16 cellular contexts compared by ENCODE assay signal in the genomic region with DNA sequence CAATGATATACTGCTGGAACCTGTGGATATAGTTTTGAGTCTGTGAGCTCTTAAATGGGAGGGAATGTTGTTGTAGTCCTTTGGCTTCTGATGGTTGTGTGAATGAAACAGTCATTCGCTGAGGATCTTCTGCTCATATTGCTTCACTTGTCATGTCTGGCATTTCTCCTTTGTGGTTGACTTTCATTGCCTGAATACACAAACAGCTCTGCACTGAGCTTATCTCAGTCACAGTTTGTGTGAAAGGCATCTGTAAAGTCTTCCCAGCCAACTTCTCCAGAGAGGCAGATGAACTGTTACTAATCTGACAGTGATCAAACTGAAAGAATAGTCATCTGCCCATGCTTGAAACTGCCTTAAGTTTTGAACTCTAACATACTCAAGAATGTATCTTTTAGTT. TPM values are rescaled to one million over a fixed set of nuclear protein-coding genes. Genes with fewer than 3 reads are reported as not detected.
DNase-seq lines count a peak whose midpoint lies in the region; ATAC-seq and TF ChIP-seq lines count a peak whose summit lies in the region.
"Had no signal": no experiment of that assay in that cellular context is flagged by ENCODE, and none has a peak within 500 bp of the region (broad histone marks: within the 10 kb centered on the region; RNA-seq: fewer than 3 reads in every experiment).

No MANE protein-coding gene starts in this region.

- H3K4me3 ChIP-seq in fibroblast of lung (replicated peaks in 1 of 4; ENCODE audit: control extremely low read depth in 1 of 4, insufficient read depth in 1 of 4, low read depth in 3 of 4, low read length in 4 of 4) (no peak overlapping the region), smooth muscle cell (no peak overlapping the region)
- H3K4me3 ChIP-seq: ovary, skin epidermis, tibial nerve had no signal

- H3F3A ChIP-seq in smooth muscle cell (ENCODE audit: low read depth): peaks cover 6% of the 10 kb centered on the region

- H3K4me2 ChIP-seq in fibroblast of lung (ENCODE audit: extremely low read depth, insufficient read depth, low read length): no peak overlapping the region
- peak overlapping the region; percentile 40 for H3K4me2 ChIP-seq in smooth muscle cell

- no peak overlapping the region for H2AFZ ChIP-seq in fibroblast of lung (ENCODE audit: low read length)
- H2AFZ ChIP-seq in smooth muscle cell (ENCODE audit: low read depth): no peak overlapping the region

- H3K27ac ChIP-seq in fibroblast of lung (ENCODE audit: insufficient read depth, low read length): no peak overlapping the region
- H3K27ac ChIP-seq in smooth muscle cell (ENCODE audit: low read depth): peak overlapping the region; percentile 42
- H3K27ac ChIP-seq: ovary, skin epidermis, tibial nerve had no signal

- H3K4me1 ChIP-seq in fibroblast of lung (ENCODE audit: control insufficient read depth, extremely low read depth, insufficient read depth, low read length) (no peaks in the 10 kb centered on the region), smooth muscle cell (ENCODE audit: low read depth) (peaks cover 4% of the 10 kb centered on the region)
- H3K4me1 ChIP-seq: tibial nerve had no signal

- H3K27me3 Mint-ChIP-seq in HFFc6 (ENCODE audit: insufficient read depth): peaks cover 6% of the 10 kb centered on the region; the same call in 1 of the 2 replicates
- H3K27me3 Mint-ChIP-seq in effector memory CD8-positive, alpha-beta T cell: no peaks in the 10 kb centered on the region

- H3K27me3 ChIP-seq in fibroblast of lung (ENCODE audit: control insufficient read depth, insufficient read depth, low read length) (no peaks in the 10 kb centered on the region), smooth muscle cell (ENCODE audit: low read depth) (no peaks in the 10 kb centered on the region)
- H3K27me3 ChIP-seq: ovary, tibial nerve had no signal

- H3K36me3 Mint-ChIP-seq in HFFc6 (ENCODE audit: low read depth): no peaks in the 10 kb centered on the region
- no peaks in the 10 kb centered on the region for H3K36me3 Mint-ChIP-seq in effector memory CD8-positive, alpha-beta T cell (ENCODE audit: insufficient read depth)

- DNase-seq in HFFc6: peak; percentile 63
- peak; percentile 28 to 90 for DNase-seq in fibroblast of lung (ENCODE audit: low read depth in 2 of 2)
- no peak for DNase-seq in smooth muscle cell (lab: John Stamatoyannopoulos, UW; ENCODE audit: unreplicated experiment)
- no peak for DNase-seq in NCI-H1048 (lab: John Stamatoyannopoulos, UW)
- DNase-seq in H4 (ENCODE audit: low spot score): no peak
- DNase-seq in effector memory CD8-positive, alpha-beta T cell: no peak
- DNase-seq: activated effector memory CD4-positive, alpha-beta T cell treated with Interleukin-2 at 50 U/mL for 16 hours; amygdala; DMS53; KG1; NCI-H1436; ovary had no signal

- H3K36me3 ChIP-seq in fibroblast of lung (ENCODE audit: control insufficient read depth, insufficient read depth, low read length): no peaks in the 10 kb centered on the region
- no peaks in the 10 kb centered on the region for H3K36me3 ChIP-seq in smooth muscle cell (ENCODE audit: low read depth)
- H3K36me3 ChIP-seq: ovary, tibial nerve had no signal

- TF ChIP-seq CTCF in HFFc6 (IDR thresholded peaks at IDR 0.05) (no peak), fibroblast of lung (conservative IDR thresholded peaks at IDR 0.05 in 1 of 2, IDR thresholded peaks at IDR 0.05 in 1 of 2; ENCODE audit: low read depth in 1 of 2, low read length in 2 of 2) (no peak), smooth muscle cell (IDR thresholded peaks at IDR 0.05; ENCODE audit: borderline replicate concordance, insufficient read depth, poor library complexity, severe bottlenecking) (no peak)

- H3K79me2 ChIP-seq in fibroblast of lung (ENCODE audit: control insufficient read depth, insufficient read depth, low read length): no peaks in the 10 kb centered on the region
- no peaks in the 10 kb centered on the region for H3K79me2 ChIP-seq in smooth muscle cell (ENCODE audit: low read depth)

- H3K4me1 Mint-ChIP-seq in HFFc6 (ENCODE audit: low read depth): peaks cover 23% of the 10 kb centered on the region
- no peaks in the 10 kb centered on the region for H3K4me1 Mint-ChIP-seq in effector memory CD8-positive, alpha-beta T cell (ENCODE audit: low read depth in 2 of 2)

- WGBS in smooth muscle cell (ENCODE audit: low lambda C conversion rate): 6% methylated on average over 1 of the region's 1 CpG

- ATAC-seq in SK-N-SH treated with all-trans-retinoic acid at 6 μM for 48 hours: no peak
- no peak for ATAC-seq in effector memory CD8-positive, alpha-beta T cell (replicated peaks)

- no peaks in the 10 kb centered on the region for H4K20me1 ChIP-seq in fibroblast of lung (ENCODE audit: control insufficient read depth, extremely low read depth, insufficient read depth, low read length)
- no peaks in the 10 kb centered on the region for H4K20me1 ChIP-seq in smooth muscle cell (ENCODE audit: low read depth)

- H3K9ac ChIP-seq in fibroblast of lung (ENCODE audit: insufficient read depth, low read length) (no peak overlapping the region), smooth muscle cell (ENCODE audit: low read depth) (no peak overlapping the region)

- H3K9me3 Mint-ChIP-seq in HFFc6: no peaks in the 10 kb centered on the region
- no peaks in the 10 kb centered on the region for H3K9me3 Mint-ChIP-seq in effector memory CD8-positive, alpha-beta T cell
- H3K9me3 Mint-ChIP-seq: T-helper 1 cell treated with Interleukin-12 subunit alpha and Interleukin-12 subunit beta and Interleukin-4 antibody, amounts not matched to agents 30 μg/mL and 1 μg/mL, for 36 hours had no signal

- H3K9me3 ChIP-seq in fibroblast of lung (ENCODE audit: control insufficient read depth, insufficient read depth, low read depth, low read length) (no peaks in the 10 kb centered on the region), smooth muscle cell (replicated peaks; ENCODE audit: low read depth) (no peaks in the 10 kb centered on the region)
- H3K9me3 ChIP-seq: ovary, tibial nerve had no signal

- H3K4me3 Mint-ChIP-seq in HFFc6: no peak overlapping the region
- H3K4me3 Mint-ChIP-seq in effector memory CD8-positive, alpha-beta T cell: no peak overlapping the region
- H3K4me3 Mint-ChIP-seq: T-helper 1 cell treated with Interleukin-12 subunit alpha and Interleukin-12 subunit beta and Interleukin-4 antibody, amounts not matched to agents 30 μg/mL and 1 μg/mL, for 36 hours had no signal

- no peak overlapping the region for H3K27ac Mint-ChIP-seq in HFFc6
- no peak overlapping the region for H3K27ac Mint-ChIP-seq in effector memory CD8-positive, alpha-beta T cell
- H3K27ac Mint-ChIP-seq: T-helper 1 cell treated with Interleukin-12 subunit alpha and Interleukin-12 subunit beta and Interleukin-4 antibody, amounts not matched to agents 30 μg/mL and 1 μg/mL, for 36 hours had no signal

TF ChIP-seq in SK-N-SH treated with all-trans-retinoic acid at 6 μM for 48 hours, 23 proteins besides CTCF, POLR2A, EP300 and RAD21:
- TF ChIP-seq ISL1 (CRISPR knock-in tag; IDR thresholded peaks at IDR 0.05): peak; percentile 76
- TF ChIP-seq GLIS3 (CRISPR knock-in tag; IDR thresholded peaks at IDR 0.05): no peak

RNA-seq across cellular contexts. Expression of gene TMED3, which starts 59.8 kb away (rescaled TPM):
- total RNA-seq in HFFc6 (2021; fragmentation: NEBNext Ultra II Directional; extraction: Animal tissue kit (Norgen Biotek cat#: 25700)): 100 to 1,000 TPM; 135 to 176 (median 154) TPM
- 82.2 and 118 TPM in 2 replicates for total RNA-seq in fibroblast of lung
- 138 and 143 TPM in 2 replicates for polyA plus RNA-seq in fibroblast of lung
- 121 and 127 TPM in 2 replicates for polyA plus RNA-seq in fibroblast of lung (2012)
- polyA minus RNA-seq in fibroblast of lung (ENCODE audit: low replicate concordance): 115 and 169 TPM in 2 replicates
- total RNA-seq in smooth muscle cell: 222 and 229 TPM in 2 replicates
- 228 and 251 TPM in 2 replicates for polyA plus RNA-seq in smooth muscle cell
- total RNA-seq in H4 (2014; rRNA removed; shearing (Covaris generic)): 160 and 164 TPM in 2 replicates

Comparison
In these comparisons a context has a peak if more than half of its experiments do, and no peak if none do; other contexts are left out.
1. DNase-seq: peak in HFFc6 (single experiment) and fibroblast of lung (2 of 2); none in smooth muscle cell (single experiment), NCI-H1048 (single experiment), H4 (single experiment) and effector memory CD8-positive, alpha-beta T cell (0 of 3).